Comparison of ENCODE assay signal across 8 cellular contexts in the genomic region with DNA sequence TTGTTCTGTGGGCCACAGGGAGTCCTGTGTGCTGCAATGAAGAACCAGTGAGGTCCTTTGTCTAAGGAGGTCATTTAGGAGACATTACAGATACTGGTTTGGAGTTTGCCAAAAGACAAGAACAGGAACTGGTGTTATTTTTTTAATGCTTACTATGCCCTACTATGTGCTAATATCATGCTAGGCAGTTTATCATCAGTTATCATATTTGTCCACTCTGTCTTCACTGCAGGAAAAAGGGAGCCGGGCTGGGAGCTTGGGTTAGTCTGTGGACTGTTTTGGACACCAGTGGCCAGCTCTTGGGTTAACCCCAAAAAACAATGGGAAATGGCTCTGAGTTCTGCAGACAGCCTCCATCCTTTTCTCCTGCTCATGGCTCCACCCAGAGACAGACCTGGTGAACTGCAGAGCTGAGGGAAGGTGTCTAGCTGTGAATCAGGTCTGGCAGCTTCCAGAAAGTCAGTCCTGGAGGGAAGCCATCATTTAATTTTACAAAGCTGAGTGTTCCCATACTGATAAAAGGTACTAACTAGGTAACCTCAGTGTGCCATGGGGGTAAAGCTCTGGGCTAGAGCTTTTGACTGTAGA.
A peak's percentile ranks its signal among the peaks of the same experiment; 100 is the strongest.
DNase-seq lines count a peak whose midpoint lies in the region; ATAC-seq and TF ChIP-seq lines count a peak whose summit lies in the region.

No MANE protein-coding gene starts in this region.

- 79 to 84% (median 82%) methylated on average over 1 of the region's 1 CpG for WGBS in ovary, 3 donors

- no peak for TF ChIP-seq EP300 in ovary (IDR thresholded peaks at IDR 0.05)

- peaks cover 45% of the 10 kb centered on the region for H3K4me1 Mint-ChIP-seq in activated T-cell treated with anti-CD3 and anti-CD28 coated beads, Interleukin-2, amount 50 U/mL, for 24 hours (ENCODE audit: low read depth)
- H3K4me1 Mint-ChIP-seq in activated naive CD8-positive, alpha-beta T cell treated with anti-CD3 and anti-CD28 coated beads, Interleukin-2, amount 10 ng/mL, durations not matched to agents 7 days and 5 days = peaks cover 47% of the 10 kb centered on the region

- no peak overlapping the region for H3K4me3 ChIP-seq in ovary

- no peaks in the 10 kb centered on the region for H3K27me3 Mint-ChIP-seq in activated T-cell treated with anti-CD3 and anti-CD28 coated beads, Interleukin-2, amount 50 U/mL, for 24 hours
- no peaks in the 10 kb centered on the region for H3K27me3 Mint-ChIP-seq in activated naive CD8-positive, alpha-beta T cell treated with anti-CD3 and anti-CD28 coated beads, Interleukin-2, amount 10 ng/mL, durations not matched to agents 7 days and 5 days

- H3K9me3 ChIP-seq in ovary = no peaks in the 10 kb centered on the region

- no peak overlapping the region for H3K4me3 Mint-ChIP-seq in activated T-cell treated with anti-CD3 and anti-CD28 coated beads, Interleukin-2, amount 50 U/mL, for 24 hours
- H3K4me3 Mint-ChIP-seq in activated naive CD8-positive, alpha-beta T cell treated with anti-CD3 and anti-CD28 coated beads, Interleukin-2, amount 10 ng/mL, durations not matched to agents 7 days and 5 days = peak overlapping the region; percentile 83

- H3K27me3 ChIP-seq in ovary = no peaks in the 10 kb centered on the region

- TF ChIP-seq CTCF in ovary (IDR thresholded peaks at IDR 0.05) = no peak

- POLR2A ChIA-PET in activated naive CD8-positive, alpha-beta T cell treated with anti-CD3 and anti-CD28 coated beads, Interleukin-2, amount 10 ng/mL, durations not matched to agents 7 days and 5 days (lab: Charles Lee) = interaction anchor here (0.6 to 1.2 kb wide), 4 partner anchors 26 to 471 kb away, joined by 3 to 5 read pairs (median 4); a partner anchor contains a TSS

- no peaks in the 10 kb centered on the region for H3K36me3 ChIP-seq in ovary

- TF ChIP-seq POLR2A in ovary (IDR thresholded peaks at IDR 0.05) = no peak

- H3K9me3 Mint-ChIP-seq in activated T-cell treated with anti-CD3 and anti-CD28 coated beads, Interleukin-2, amount 50 U/mL, for 24 hours = no peaks in the 10 kb centered on the region
- no peaks in the 10 kb centered on the region for H3K9me3 Mint-ChIP-seq in activated naive CD8-positive, alpha-beta T cell treated with anti-CD3 and anti-CD28 coated beads, Interleukin-2, amount 10 ng/mL, durations not matched to agents 7 days and 5 days

- intact Hi-C loops in ovary (cut with DNase I) = no loop called here

- H3K27ac ChIP-seq in ovary = no peak overlapping the region

- H3K27ac Mint-ChIP-seq in activated T-cell treated with anti-CD3 and anti-CD28 coated beads, Interleukin-2, amount 50 U/mL, for 24 hours = no peak overlapping the region
- H3K27ac Mint-ChIP-seq in activated naive CD8-positive, alpha-beta T cell treated with anti-CD3 and anti-CD28 coated beads, Interleukin-2, amount 10 ng/mL, durations not matched to agents 7 days and 5 days = peak overlapping the region; percentile 90

- H3K4me1 ChIP-seq in ovary (ENCODE audit: insufficient read depth) = no peaks in the 10 kb centered on the region

- no peak for ATAC-seq in activated naive CD8-positive, alpha-beta T cell treated with anti-CD3 and anti-CD28 coated beads, Interleukin-2, amount 10 ng/mL, durations not matched to agents 7 days and 5 days (ENCODE audit: low read depth)
- ATAC-seq in GM21723 (IDR thresholded peaks at IDR 0.05; ENCODE audit: unreplicated experiment) = no peak
- no peak for ATAC-seq in HG03378 (IDR thresholded peaks at IDR 0.05; ENCODE audit: unreplicated experiment)

- H3K36me3 Mint-ChIP-seq in activated T-cell treated with anti-CD3 and anti-CD28 coated beads, Interleukin-2, amount 50 U/mL, for 24 hours (ENCODE audit: low read depth) = peaks cover 97% of the 10 kb centered on the region
- H3K36me3 Mint-ChIP-seq in activated naive CD8-positive, alpha-beta T cell treated with anti-CD3 and anti-CD28 coated beads, Interleukin-2, amount 10 ng/mL, durations not matched to agents 7 days and 5 days = peaks cover 47% of the 10 kb centered on the region

- peak; percentile 40 to 49 for DNase-seq in activated T-cell treated with anti-CD3 and anti-CD28 coated beads, Interleukin-2, amount 50 U/mL, for 48 hours
- no peak for DNase-seq in activated T-cell treated with anti-CD3 and anti-CD28 coated beads, Interleukin-2, amount 50 U/mL, for 24 hours
- DNase-seq in HuH-7 (ENCODE audit: low spot score) = peak; percentile 37
- no peak for DNase-seq in activated naive CD8-positive, alpha-beta T cell treated with anti-CD3 and anti-CD28 coated beads, Interleukin-2, amount 10 ng/mL, durations not matched to agents 7 days and 5 days
- peak; percentile 75 for DNase-seq in islet precursor cell
- DNase-seq in ovary = no peak

Comparison
In these comparisons a context has a peak if more than half of its experiments do, and no peak if none do; other contexts are left out.
1. DNase-seq: peak in activated T-cell treated with anti-CD3 and anti-CD28 coated beads, Interleukin-2, amount 50 U/mL, for 48 hours (2 of 2), HuH-7 (single experiment) and islet precursor cell (single experiment); none in activated T-cell treated with anti-CD3 and anti-CD28 coated beads, Interleukin-2, amount 50 U/mL, for 24 hours (single experiment), activated naive CD8-positive, alpha-beta T cell treated with anti-CD3 and anti-CD28 coated beads, Interleukin-2, amount 10 ng/mL, durations not matched to agents 7 days and 5 days (single experiment) and ovary (0 of 5).